In the genomic region with DNA sequence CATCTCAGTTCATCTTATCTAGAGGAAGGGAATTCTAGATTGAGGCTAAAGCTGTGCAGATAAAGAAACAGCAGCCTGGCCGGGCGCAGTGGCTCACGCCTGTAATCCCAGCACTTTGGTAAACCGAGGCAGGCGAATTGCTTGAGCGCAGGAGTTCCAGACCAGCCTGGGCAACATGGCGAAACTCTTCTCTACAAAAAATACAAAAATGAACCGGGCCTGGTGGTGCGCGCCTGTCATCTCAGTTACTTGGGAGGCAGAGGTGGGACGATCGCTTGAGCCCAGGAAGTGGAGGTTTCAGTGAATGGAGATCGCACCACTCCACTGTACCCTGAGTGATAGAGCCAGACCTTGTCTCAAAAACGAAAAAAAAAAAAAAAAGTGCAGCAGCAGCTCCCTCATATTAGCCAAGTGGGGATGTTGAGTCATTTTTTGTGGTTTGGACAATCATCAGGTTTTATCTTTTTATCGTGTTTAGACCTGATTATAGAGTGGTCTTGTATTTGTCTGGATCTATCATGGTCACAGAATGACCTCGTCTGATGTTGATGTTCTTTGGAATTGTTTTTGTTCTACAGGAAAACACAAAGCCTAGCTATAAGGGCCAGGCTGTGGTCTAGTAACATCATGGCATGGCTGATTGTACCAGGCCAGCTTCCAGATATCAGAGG, we compare ENCODE assay signal across 1 cellular context.
TF ChIP-seq lines count a peak whose summit lies in the region.

No MANE protein-coding gene starts in this region.

TF ChIP-seq in GM23338, 12 proteins besides CTCF, POLR2A, EP300 and RAD21 (continued from another document):
- TF ChIP-seq, protein P1, sequence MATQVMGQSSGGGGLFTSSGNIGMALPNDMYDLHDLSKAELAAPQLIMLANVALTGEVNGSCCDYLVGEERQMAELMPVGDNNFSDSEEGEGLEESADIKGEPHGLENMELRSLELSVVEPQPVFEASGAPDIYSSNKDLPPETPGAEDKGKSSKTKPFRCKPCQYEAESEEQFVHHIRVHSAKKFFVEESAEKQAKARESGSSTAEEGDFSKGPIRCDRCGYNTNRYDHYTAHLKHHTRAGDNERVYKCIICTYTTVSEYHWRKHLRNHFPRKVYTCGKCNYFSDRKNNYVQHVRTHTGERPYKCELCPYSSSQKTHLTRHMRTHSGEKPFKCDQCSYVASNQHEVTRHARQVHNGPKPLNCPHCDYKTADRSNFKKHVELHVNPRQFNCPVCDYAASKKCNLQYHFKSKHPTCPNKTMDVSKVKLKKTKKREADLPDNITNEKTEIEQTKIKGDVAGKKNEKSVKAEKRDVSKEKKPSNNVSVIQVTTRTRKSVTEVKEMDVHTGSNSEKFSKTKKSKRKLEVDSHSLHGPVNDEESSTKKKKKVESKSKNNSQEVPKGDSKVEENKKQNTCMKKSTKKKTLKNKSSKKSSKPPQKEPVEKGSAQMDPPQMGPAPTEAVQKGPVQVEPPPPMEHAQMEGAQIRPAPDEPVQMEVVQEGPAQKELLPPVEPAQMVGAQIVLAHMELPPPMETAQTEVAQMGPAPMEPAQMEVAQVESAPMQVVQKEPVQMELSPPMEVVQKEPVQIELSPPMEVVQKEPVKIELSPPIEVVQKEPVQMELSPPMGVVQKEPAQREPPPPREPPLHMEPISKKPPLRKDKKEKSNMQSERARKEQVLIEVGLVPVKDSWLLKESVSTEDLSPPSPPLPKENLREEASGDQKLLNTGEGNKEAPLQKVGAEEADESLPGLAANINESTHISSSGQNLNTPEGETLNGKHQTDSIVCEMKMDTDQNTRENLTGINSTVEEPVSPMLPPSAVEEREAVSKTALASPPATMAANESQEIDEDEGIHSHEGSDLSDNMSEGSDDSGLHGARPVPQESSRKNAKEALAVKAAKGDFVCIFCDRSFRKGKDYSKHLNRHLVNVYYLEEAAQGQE (IDR thresholded peaks at IDR 0.05; ENCODE audit: unreplicated experiment) = no peak
- TF ChIP-seq JUNB (IDR thresholded peaks at IDR 0.05; ENCODE audit: unreplicated experiment) (no peak), POLR2AphosphoS5 (IDR thresholded peaks at IDR 0.05; ENCODE audit: low read depth) (no peak), EZH2 (IDR thresholded peaks at IDR 0.05; ENCODE audit: low read depth, unreplicated experiment) (no peak), CREB1 (CRISPR knock-in tag; IDR thresholded peaks at IDR 0.05; ENCODE audit: low read depth) (no peak), STAT1 (IDR thresholded peaks at IDR 0.05; ENCODE audit: unreplicated experiment) (no peak), ZNF114 (CRISPR knock-in tag; IDR thresholded peaks at IDR 0.05) (no peak)
- TF ChIP-seq, protein P2, sequence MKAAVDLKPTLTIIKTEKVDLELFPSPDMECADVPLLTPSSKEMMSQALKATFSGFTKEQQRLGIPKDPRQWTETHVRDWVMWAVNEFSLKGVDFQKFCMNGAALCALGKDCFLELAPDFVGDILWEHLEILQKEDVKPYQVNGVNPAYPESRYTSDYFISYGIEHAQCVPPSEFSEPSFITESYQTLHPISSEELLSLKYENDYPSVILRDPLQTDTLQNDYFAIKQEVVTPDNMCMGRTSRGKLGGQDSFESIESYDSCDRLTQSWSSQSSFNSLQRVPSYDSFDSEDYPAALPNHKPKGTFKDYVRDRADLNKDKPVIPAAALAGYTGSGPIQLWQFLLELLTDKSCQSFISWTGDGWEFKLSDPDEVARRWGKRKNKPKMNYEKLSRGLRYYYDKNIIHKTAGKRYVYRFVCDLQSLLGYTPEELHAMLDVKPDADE (IDR thresholded peaks at IDR 0.05) = no peak
